In genomic region chr11:63548178-63548577, GRCh38 we compare ENCODE assay signal across 18 cellular contexts. TPM values are rescaled to one million over a fixed set of nuclear protein-coding genes. Genes with fewer than 3 reads are reported as not detected.
"Had no signal": no experiment of that assay in that cellular context is flagged by ENCODE, and none has a peak within 500 bp of the region (broad histone marks: within the 10 kb centered on the region; RNA-seq: fewer than 3 reads in every experiment).

No MANE protein-coding gene starts in this region.

- H3K4me3 Mint-ChIP-seq: activated B cell treated with CpG ODN at 0.5 μM for 24 hours; activated CD4-positive, alpha-beta T cell treated with anti-CD3 and anti-CD28 coated beads, Interleukin-2, amount 10 ng/mL, durations not matched to agents 7 days and 5 days; memory B cell; neural progenitor cell had no signal

- ATAC-seq: activated naive CD4-positive, alpha-beta T cell treated with anti-CD3 and anti-CD28 coated beads, Interleukin-2, amount 50 U/mL, for 72 hours; pancreas had no signal

- H3K9ac ChIP-seq: neural progenitor cell, SK-N-SH had no signal

- H3K36me3 Mint-ChIP-seq: neural progenitor cell had no signal

- H3K27ac ChIP-seq: ascending aorta, neural progenitor cell, pancreas, skin epidermis, stomach, thoracic aorta had no signal

- H3K9me3 ChIP-seq: ascending aorta, pancreas, SK-N-SH, stomach, thoracic aorta had no signal

- H3K4me2 ChIP-seq: neural progenitor cell, SK-N-SH had no signal

- H3K27ac Mint-ChIP-seq: activated B cell treated with CpG ODN at 0.5 μM for 24 hours; activated CD4-positive, alpha-beta T cell treated with anti-CD3 and anti-CD28 coated beads, Interleukin-2, amount 10 ng/mL, durations not matched to agents 7 days and 5 days; activated naive CD4-positive, alpha-beta T cell treated with anti-CD3 and anti-CD28 coated beads, Interleukin-2, amount 50 U/mL, for 72 hours; memory B cell; neural progenitor cell had no signal

- H3K4me1 ChIP-seq: ascending aorta, neural progenitor cell, pancreas had no signal

- H3K4me3 ChIP-seq: ascending aorta, neural progenitor cell, pancreas, skin epidermis, stomach, thoracic aorta had no signal

- H3K27me3 Mint-ChIP-seq: activated CD4-positive, alpha-beta T cell treated with anti-CD3 and anti-CD28 coated beads, Interleukin-2, amount 10 ng/mL, durations not matched to agents 7 days and 5 days had no signal

- H3K27me3 ChIP-seq: ascending aorta, neural progenitor cell, pancreas, stomach had no signal

- DNase-seq: activated B cell treated with CpG ODN at 0.5 μM for 24 hours; activated CD4-positive, alpha-beta T cell treated with anti-CD3 and anti-CD28 coated beads, Interleukin-2, amount 10 ng/mL, durations not matched to agents 7 days and 5 days; activated CD8-positive, alpha-beta memory T cell treated with anti-CD3 and anti-CD28 coated beads for 24 hours; activated T-cell treated with anti-CD3 and anti-CD28 coated beads for 4 hours; effector CD4-positive, alpha-beta T cell; pancreas; SK-N-SH; stimulated activated CD4-positive, alpha-beta T cell treated with anti-CD3 and anti-CD28 coated beads, Interleukin-4, amount 100 ng/mL, for 4 hours; stomach had no signal

- H3K9me3 Mint-ChIP-seq: activated B cell treated with CpG ODN at 0.5 μM for 24 hours; activated CD4-positive, alpha-beta T cell treated with anti-CD3 and anti-CD28 coated beads, Interleukin-2, amount 10 ng/mL, durations not matched to agents 7 days and 5 days; activated naive CD4-positive, alpha-beta T cell treated with anti-CD3 and anti-CD28 coated beads, Interleukin-2, amount 50 U/mL, for 72 hours; memory B cell; neural progenitor cell had no signal

- H3K36me3 ChIP-seq: neural progenitor cell, pancreas, thoracic aorta had no signal

- H2AFZ ChIP-seq: neural progenitor cell had no signal

RNA-seq across cellular contexts. Expression of gene PLAAT2, which starts 15.0 kb away (rescaled TPM):
- total RNA-seq: activated B cell treated with CpG ODN at 0.5 μM for 24 hours; activated naive CD4-positive, alpha-beta T cell treated with anti-CD3 and anti-CD28 coated beads, Interleukin-2, amount 50 U/mL, for 72 hours; ascending aorta; pancreas; renal cortical epithelial cell; thoracic aorta had no signal

RNA-seq across cellular contexts. Expression of gene LGALS12, which starts 42.3 kb away (rescaled TPM):
- total RNA-seq: activated B cell treated with CpG ODN at 0.5 μM for 24 hours; activated CD4-positive, alpha-beta T cell treated with anti-CD3 and anti-CD28 coated beads, Interleukin-2, amount 10 ng/mL, durations not matched to agents 7 days and 5 days; activated naive CD4-positive, alpha-beta T cell treated with anti-CD3 and anti-CD28 coated beads, Interleukin-2, amount 50 U/mL, for 72 hours; ascending aorta; renal cortical epithelial cell; ureter had no signal

RNA-seq across cellular contexts. Expression of gene PLAAT5, which starts 57.2 kb away (rescaled TPM):
- total RNA-seq: activated B cell treated with CpG ODN at 0.5 μM for 24 hours; activated CD4-positive, alpha-beta T cell treated with anti-CD3 and anti-CD28 coated beads, Interleukin-2, amount 10 ng/mL, durations not matched to agents 7 days and 5 days; activated naive CD4-positive, alpha-beta T cell treated with anti-CD3 and anti-CD28 coated beads, Interleukin-2, amount 50 U/mL, for 72 hours; T-helper 1 cell treated with Interleukin-12 subunit alpha and Interleukin-12 subunit beta and Interleukin-4 antibody, amounts not matched to agents 30 ng/mL and 1 ng/mL, for 36 hours had no signal
